Comparison of ENCODE assay signal across 9 cellular contexts in the genomic region with DNA sequence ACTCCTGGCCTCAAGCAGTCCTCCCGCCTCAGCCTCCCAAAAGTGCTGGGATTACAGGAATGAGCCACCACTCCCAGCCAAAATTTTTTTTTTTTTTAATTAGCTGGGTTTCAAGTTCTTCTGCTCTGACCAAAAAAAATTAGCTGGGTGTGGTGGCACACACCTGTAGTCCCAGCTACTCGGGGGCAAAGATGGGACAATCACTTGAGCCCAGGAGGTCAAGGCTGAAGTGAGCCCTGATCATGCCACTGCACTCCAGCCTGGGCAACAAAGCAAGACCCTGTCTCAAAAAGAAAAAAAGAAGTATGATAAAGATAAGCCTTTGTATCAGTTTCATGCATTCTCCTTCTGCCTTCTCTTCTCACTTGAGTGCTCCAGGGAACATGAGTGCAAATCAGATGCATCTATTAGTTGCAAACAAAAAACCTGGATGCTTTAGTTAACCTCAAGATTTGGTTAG. TPM values are rescaled to one million over a fixed set of nuclear protein-coding genes. Genes with fewer than 3 reads are reported as not detected.
DNase-seq lines count a peak whose midpoint lies in the region; ATAC-seq and TF ChIP-seq lines count a peak whose summit lies in the region.
"Had no signal": no experiment of that assay in that cellular context is flagged by ENCODE, and none has a peak within 500 bp of the region (broad histone marks: within the 10 kb centered on the region; RNA-seq: fewer than 3 reads in every experiment).

No MANE protein-coding gene starts in this region.

- H3K9me3 ChIP-seq in heart right ventricle (no peaks in the 10 kb centered on the region), mucosa of rectum (ENCODE audit: control insufficient read depth in 2 of 2, low read length in 2 of 2) (no peaks in the 10 kb centered on the region)

- ATAC-seq in heart right ventricle (no peak), left cardiac atrium (no peak)

- H3K9me3 Mint-ChIP-seq in type B pancreatic cell, result no peaks in the 10 kb centered on the region

- peaks cover 5 to 42% (median 27%) of the 10 kb centered on the region in 9 donors for H3K4me1 ChIP-seq in heart right ventricle
- H3K4me1 ChIP-seq in mucosa of rectum (ENCODE audit: control insufficient read depth in 2 of 2, insufficient read depth in 2 of 2, low read length in 2 of 2), result peaks cover 12 to 28% of the 10 kb centered on the region in 2 donors

- TF ChIP-seq CTCF in heart right ventricle (IDR thresholded peaks at IDR 0.05) (no peak), astrocyte of the cerebellum (IDR thresholded peaks at IDR 0.05; ENCODE audit: low read depth, low read length, missing control alignments) (no peak), type B pancreatic cell (conservative IDR thresholded peaks at IDR 0.05) (no peak)

- in situ Hi-C loops in astrocyte of the cerebellum (cut with HindIII; ENCODE audit: low sequenced_read_pairs), result no loop called here

- 97 to 98% methylated on average over 2 of the region's 2 CpGs for WGBS in heart right ventricle, 2 donors

- intact Hi-C loops in heart right ventricle (cut with DNase I) (no loop called here), left cardiac atrium (cut with DNase I) (no loop called here)

- DNase-seq in heart right ventricle, result no peak
- DNase-seq in left cardiac atrium, result no peak
- DNase-seq in astrocyte of the cerebellum (ENCODE audit: low read depth), result no peak
- no peak for DNase-seq in type B pancreatic cell (ENCODE audit: extremely low spot score, unreplicated experiment)
- no peak for DNase-seq in AG20443 (ENCODE audit: low spot score)
- no peak for DNase-seq in GF-D8 (lab: John Stamatoyannopoulos, UW)
- DNase-seq in activated effector memory CD4-positive, alpha-beta T cell treated with anti-CD3 and anti-CD28 coated beads, Interleukin-2, amount 50 U/mL, for 16 hours, result no peak
- DNase-seq: NCI-H1105 had no signal

- H3K27me3 ChIP-seq in heart right ventricle (no peaks in the 10 kb centered on the region), mucosa of rectum (ENCODE audit: control insufficient read depth in 2 of 2, insufficient read depth in 2 of 2, low read length in 2 of 2) (no peaks in the 10 kb centered on the region)

- peak overlapping the region in 1 of 10 donors; percentile 58 for H3K4me3 ChIP-seq in heart right ventricle
- peak overlapping the region; percentile 68 for H3K4me3 ChIP-seq in astrocyte of the cerebellum (ENCODE audit: low read depth, low read length)
- H3K4me3 ChIP-seq in mucosa of rectum (ENCODE audit: low read length in 2 of 2), result peak overlapping the region in 1 of 2 donors; percentile 33

- H3K36me3 ChIP-seq in heart right ventricle, result no peaks in the 10 kb centered on the region
- no peaks in the 10 kb centered on the region for H3K36me3 ChIP-seq in mucosa of rectum (ENCODE audit: control insufficient read depth in 2 of 2, insufficient read depth in 2 of 2, low read length in 2 of 2)

- no peaks in the 10 kb centered on the region for H3K27me3 Mint-ChIP-seq in type B pancreatic cell

- H3K27ac Mint-ChIP-seq in type B pancreatic cell, result peak overlapping the region; percentile 99

- peak overlapping the region in 7 of 10 donors; percentile 25 to 86 (median 81) for H3K27ac ChIP-seq in heart right ventricle
- H3K27ac ChIP-seq in mucosa of rectum (ENCODE audit: low read depth in 2 of 2, low read length in 2 of 2), result peak overlapping the region; percentile 81 to 85

- H3K36me3 Mint-ChIP-seq in type B pancreatic cell, result peaks cover 4% of the 10 kb centered on the region

- H3K4me1 Mint-ChIP-seq in type B pancreatic cell (ENCODE audit: unreplicated experiment), result peaks cover 23% of the 10 kb centered on the region

- H3K9ac ChIP-seq in mucosa of rectum (ENCODE audit: low read depth in 1 of 2, low read length in 2 of 2), result peak overlapping the region in 1 of 2 donors; percentile 10

- H3K4me3 Mint-ChIP-seq in type B pancreatic cell, result peak overlapping the region; percentile 95

RNA-seq across cellular contexts. Expression of a gene that starts 1.9 kb away (rescaled TPM):
- total RNA-seq in heart right ventricle, result 10 to 100 TPM in 6 of 10 donors, 1 to 10 TPM in 4; 5.9 to 37.3 (median 12.2) TPM
- polyA plus RNA-seq in heart right ventricle, result 10 to 100 TPM; 13.6 to 16.6 TPM
- total RNA-seq in left cardiac atrium, result 10 to 100 TPM; 36.3 to 50.6 TPM
- 112 and 159 TPM in 2 replicates for total RNA-seq in type B pancreatic cell (ENCODE audit: low replicate concordance)

RNA-seq across cellular contexts. Expression of a gene that starts 30.3 kb away (rescaled TPM):
- total RNA-seq in heart right ventricle (10 to 100 TPM; 11.2 to 23.4 (median 15.6) TPM), left cardiac atrium (10 to 100 TPM; 16.5 to 22.8 TPM), type B pancreatic cell (ENCODE audit: low replicate concordance) (52.3 and 60.3 TPM in 2 replicates)
- polyA plus RNA-seq in heart right ventricle, result 10 to 100 TPM in 1 of 2 donors, 1 to 10 TPM in 1; 5.4 to 23.1 TPM

RNA-seq across cellular contexts. Expression of a gene that starts 37.7 kb away (rescaled TPM):
- total RNA-seq in heart right ventricle, result 10 to 100 TPM; 19.1 to 31.1 (median 21.2) TPM
- 10 to 100 TPM in 1 of 2 donors, 1 to 10 TPM in 1; 9.0 to 13.1 TPM for polyA plus RNA-seq in heart right ventricle
- total RNA-seq in left cardiac atrium, result 10 to 100 TPM; 19.4 to 19.5 TPM
- 37.2 and 38.8 TPM in 2 replicates for total RNA-seq in type B pancreatic cell (ENCODE audit: low replicate concordance)
